In the genomic region with DNA sequence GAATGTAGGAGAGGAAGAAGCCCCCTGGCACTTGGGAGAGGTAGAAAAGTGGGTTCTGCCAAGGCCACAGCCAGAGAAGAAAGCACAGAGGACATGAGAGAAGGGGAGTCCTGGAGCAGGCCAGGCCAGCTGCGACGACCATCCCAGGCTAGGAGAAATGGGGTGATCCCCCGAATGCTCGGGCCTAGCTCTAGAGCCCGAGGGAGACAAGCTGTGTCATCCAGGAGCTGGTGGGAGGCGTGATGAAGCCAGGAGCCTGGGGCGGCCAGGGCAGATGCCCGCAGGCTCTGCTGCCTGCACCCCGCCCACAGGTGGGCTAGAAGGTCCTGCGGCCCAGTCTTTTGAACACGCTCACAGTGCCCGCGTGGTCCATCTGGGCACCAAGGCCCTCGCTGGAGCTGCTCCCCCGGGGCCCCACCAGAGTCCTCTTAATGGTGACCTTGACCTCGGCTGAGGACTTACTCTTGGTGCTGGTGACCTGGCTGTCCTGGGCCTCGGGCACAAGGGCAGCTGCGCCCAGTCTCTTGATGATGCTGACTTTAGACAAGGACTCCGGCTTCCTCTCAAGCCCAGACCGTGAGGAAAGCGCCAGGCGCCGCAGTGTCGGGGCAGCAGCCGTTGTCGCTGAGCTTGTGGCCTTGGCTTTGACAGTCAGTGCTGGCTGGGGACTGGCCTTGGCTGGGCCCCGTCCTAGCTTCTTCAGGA, we compare ENCODE assay signal across 24 cellular contexts.
"Had no signal": no experiment of that assay in that cellular context is flagged by ENCODE, and none has a peak within 500 bp of the region (broad histone marks: within the 10 kb centered on the region; RNA-seq: fewer than 3 reads in every experiment).

No MANE protein-coding gene starts in this region.

- H3K4me1 Mint-ChIP-seq: WTC11 had no signal

- H3K4me1 ChIP-seq: ascending aorta, body of pancreas had no signal

- H3K27me3 Mint-ChIP-seq: T-helper 17 cell had no signal

- H3K9me3 Mint-ChIP-seq: activated naive CD4-positive, alpha-beta T cell treated with anti-CD3 and anti-CD28 coated beads for 36 hours; WTC11 had no signal

- H3K9me3 ChIP-seq: ascending aorta, body of pancreas, MG63 had no signal

- H3K27ac ChIP-seq: ascending aorta, body of pancreas, KMS-11 had no signal

- DNase-seq: activated CD4-positive, alpha-beta T cell treated with anti-CD3 and anti-CD28 coated beads for 48 hours; activated CD4-positive, alpha-beta T cell treated with anti-CD3 and anti-CD28 coated beads, Interleukin-2, amount 50 U/mL, for 4 hours; activated CD4-positive, CD25-positive, alpha-beta regulatory T cell treated with anti-CD3 and anti-CD28 coated beads, Interleukin-2, amount 50 U/mL, for 72 hours; activated CD8-positive, alpha-beta memory T cell treated with anti-CD3 and anti-CD28 coated beads, Interleukin-2, amount 50 U/mL, for 48 hours; activated CD8-positive, alpha-beta T cell treated with anti-CD3 and anti-CD28 coated beads, Interleukin-2, amount 10 ng/mL, durations not matched to agents 7 days and 5 days; activated naive CD4-positive, alpha-beta T cell treated with anti-CD3 and anti-CD28 coated beads for 36 hours; activated T-cell treated with anti-CD3 and anti-CD28 coated beads, Interleukin-2, amount 50 U/mL, for 1 hour; amniotic stem cell; body of pancreas; MG63; MV-4-11; NCI-H1092 treated with DMSO at 0.1 percent for 48 hours; NCI-H1417 treated with DMSO at 0.1 percent for 48 hours; NCI-H1694; NCI-H2029 treated with DMSO at 0.1 percent for 48 hours; NCI-H510A treated with DMSO at 0.1 percent for 48 hours; NCI-H69; NK-92 treated with Interleukin-12 subunit alpha and Interleukin-12 subunit beta, amount 100 ng/mL, for 24 hours; SHP77 treated with DMSO at 0.1 percent for 48 hours; T-helper 17 cell; T-helper 9 cell had no signal

- H3K4me3 Mint-ChIP-seq: activated CD8-positive, alpha-beta T cell treated with anti-CD3 and anti-CD28 coated beads, Interleukin-2, amount 10 ng/mL, durations not matched to agents 7 days and 5 days; activated naive CD4-positive, alpha-beta T cell treated with anti-CD3 and anti-CD28 coated beads for 36 hours; T-helper 17 cell; WTC11 had no signal

- H3K4me3 ChIP-seq: ascending aorta, body of pancreas, MG63 had no signal

- H3K27me3 ChIP-seq: ascending aorta, body of pancreas, MG63 had no signal

- ATAC-seq: activated CD8-positive, alpha-beta T cell treated with anti-CD3 and anti-CD28 coated beads, Interleukin-2, amount 10 ng/mL, durations not matched to agents 7 days and 5 days; body of pancreas; T-helper 17 cell; WTC11 had no signal

- H3K27ac Mint-ChIP-seq: activated CD8-positive, alpha-beta T cell treated with anti-CD3 and anti-CD28 coated beads, Interleukin-2, amount 10 ng/mL, durations not matched to agents 7 days and 5 days; activated naive CD4-positive, alpha-beta T cell treated with anti-CD3 and anti-CD28 coated beads for 36 hours; WTC11 had no signal
